In genomic region chr17:3979276-3979583, GRCh38 we compare ENCODE assay signal across 2 cellular contexts.
TF ChIP-seq lines count a peak whose summit lies in the region.

No MANE protein-coding gene starts in this region.

TF ChIP-seq in HCT116, 20 proteins besides CTCF, POLR2A, EP300 and RAD21:
- no peak for TF ChIP-seq SP1 (IDR thresholded peaks at IDR 0.05; ENCODE audit: low read depth)
- TF ChIP-seq ZFX (IDR thresholded peaks at IDR 0.05): no peak
- TF ChIP-seq CEBPB (IDR thresholded peaks at IDR 0.05; ENCODE audit: low read depth): no peak
- TF ChIP-seq EZH2 (IDR thresholded peaks at IDR 0.05): no peak
- no peak for TF ChIP-seq POLR2AphosphoS5 (IDR thresholded peaks at IDR 0.05; ENCODE audit: low read depth, low read length)
- no peak for TF ChIP-seq SRF (IDR thresholded peaks at IDR 0.05; ENCODE audit: low read depth)
- TF ChIP-seq JUND (IDR thresholded peaks at IDR 0.05): no peak
- no peak for TF ChIP-seq TCF7L2 (IDR thresholded peaks at IDR 0.05; ENCODE audit: borderline replicate concordance, extremely low read depth, insufficient read depth, insufficient read length)
- no peak for TF ChIP-seq SIN3A (IDR thresholded peaks at IDR 0.05; ENCODE audit: low read depth)
- no peak for TF ChIP-seq EZH2phosphoT487 (IDR thresholded peaks at IDR 0.05; ENCODE audit: borderline replicate concordance)

TF ChIP-seq in GM12878, 131 proteins besides CTCF, POLR2A, EP300 and RAD21:
- TF ChIP-seq USF1 (IDR thresholded peaks at IDR 0.05; ENCODE audit: borderline replicate concordance, extremely low read length, insufficient read depth, low read depth, low read length): peak; percentile 37
- TF ChIP-seq RELA (IDR thresholded peaks at IDR 0.05; ENCODE audit: borderline replicate concordance, partially characterized antibody): no peak
- no peak for TF ChIP-seq YY1 (IDR thresholded peaks at IDR 0.05; ENCODE audit: low read depth, low read length)
